8 cellular contexts compared by ENCODE assay signal in the genomic region with DNA sequence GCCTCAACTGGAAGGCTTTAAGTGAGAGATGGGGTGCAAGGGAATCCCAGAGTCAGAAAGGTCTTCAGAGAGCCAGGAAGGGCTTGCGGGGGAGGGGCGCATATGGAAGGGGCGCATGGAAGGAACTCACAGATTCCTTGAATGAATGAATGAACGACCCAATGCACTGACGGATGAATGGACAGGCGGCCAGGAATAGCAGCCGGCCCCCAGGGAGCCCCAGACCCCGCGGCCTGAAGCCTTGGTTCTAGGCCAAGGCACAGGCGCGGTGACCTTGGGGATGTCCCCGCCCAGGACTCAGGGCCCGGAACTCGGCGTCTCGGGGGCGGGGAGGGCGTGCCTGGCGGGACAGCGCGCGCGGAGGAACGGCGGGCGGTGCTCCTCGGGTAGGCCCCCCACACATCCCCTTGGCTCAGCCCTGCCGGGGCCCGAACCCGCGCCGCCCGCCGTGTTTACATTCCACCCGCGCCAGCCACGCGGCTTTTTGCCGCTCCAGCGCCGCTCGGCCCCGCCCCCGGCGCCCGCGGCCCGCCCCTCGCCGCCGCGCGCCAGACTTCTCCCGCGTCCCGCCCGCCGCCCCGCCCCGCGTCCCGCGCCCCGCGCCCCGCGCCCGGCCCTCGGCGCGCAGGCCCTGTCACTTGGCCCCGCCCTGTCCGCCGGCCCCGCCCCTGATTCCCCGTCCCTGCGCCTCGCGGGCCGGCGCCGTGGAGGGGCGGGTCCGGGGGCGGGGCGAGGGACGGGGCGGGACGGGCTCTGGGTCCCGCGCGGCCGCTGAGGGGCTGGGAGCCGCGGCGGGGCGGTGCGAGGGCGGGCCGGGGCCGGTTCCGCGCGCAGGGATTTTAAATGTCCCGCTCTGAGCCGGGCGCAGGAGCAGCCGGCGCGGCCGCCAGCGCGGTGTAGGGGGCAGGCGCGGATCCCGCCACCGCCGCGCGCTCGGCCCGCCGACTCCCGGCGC. TPM values are rescaled to one million over a fixed set of nuclear protein-coding genes. Genes with fewer than 3 reads are reported as not detected.
DNase-seq lines count a peak whose midpoint lies in the region; ATAC-seq and TF ChIP-seq lines count a peak whose summit lies in the region.

A gene (plus strand): TSS at position 867 of the 955 bp plus-strand sequence. CDS start 565 bp downstream, outside the sequence.

- H3K4me1 ChIP-seq in lower lobe of right lung, result peaks cover 6% of the 10 kb centered on the region

- H3K27me3 ChIP-seq in dorsolateral prefrontal cortex (no peaks in the 10 kb centered on the region), lower lobe of right lung (ENCODE audit: low read depth) (no peaks in the 10 kb centered on the region)

- DNase-seq in NCI-H82 (lab: John Stamatoyannopoulos, UW) (peak; percentile 91), dorsolateral prefrontal cortex (peak; percentile 77 to 93 (median 86)), lower lobe of right lung (peak; percentile 95)
- peak; percentile 96 for DNase-seq in activated CD4-positive, alpha-beta memory T cell treated with anti-CD3 and anti-CD28 coated beads for 36 hours
- DNase-seq in stimulated activated CD4-positive, alpha-beta T cell treated with anti-CD3 and anti-CD28 coated beads, Interleukin-4, amount 100 ng/mL, for 48 hours (ENCODE audit: low read depth in 2 of 2), result peak; percentile 96 to 97

- H3K9me3 Mint-ChIP-seq in activated CD4-positive, alpha-beta memory T cell treated with anti-CD3 and anti-CD28 coated beads for 36 hours, result no peaks in the 10 kb centered on the region

- H3K27me3 Mint-ChIP-seq in activated CD4-positive, alpha-beta memory T cell treated with anti-CD3 and anti-CD28 coated beads for 36 hours, result no peaks in the 10 kb centered on the region

- no peaks in the 10 kb centered on the region for H3K36me3 ChIP-seq in lower lobe of right lung

- H3K4me1 Mint-ChIP-seq in activated CD4-positive, alpha-beta memory T cell treated with anti-CD3 and anti-CD28 coated beads for 36 hours (ENCODE audit: low read depth), result peaks cover 17% of the 10 kb centered on the region

- peaks cover 14% of the 10 kb centered on the region for H3K36me3 Mint-ChIP-seq in activated CD4-positive, alpha-beta memory T cell treated with anti-CD3 and anti-CD28 coated beads for 36 hours

- CTCF ChIA-PET in activated CD4-positive, alpha-beta memory T cell treated with anti-CD3 and anti-CD28 coated beads for 36 hours (lab: Charles Lee), result no interaction called here

- H3K4me3 Mint-ChIP-seq in activated CD4-positive, alpha-beta memory T cell treated with anti-CD3 and anti-CD28 coated beads for 36 hours, result peak within 1 kb of the TSS; percentile 82

- H3K9me3 ChIP-seq in lower lobe of right lung, result no peaks in the 10 kb centered on the region

- intact Hi-C loops in activated CD4-positive, alpha-beta memory T cell treated with anti-CD3 and anti-CD28 coated beads for 36 hours (cut with micrococcal nuclease), result loop anchor here (1.0 to 2.0 kb wide), 3 partner anchors 20 to 34 kb away; no protein-coding TSS in a partner anchor
- intact Hi-C loops in dorsolateral prefrontal cortex (cut with DNase I), result loop anchor here (1.0 kb wide), 1 partner anchor 34 kb away; no protein-coding TSS in a partner anchor
- intact Hi-C loops in lower lobe of right lung (cut with DNase I), result no loop called here

- POLR2A ChIA-PET in activated CD4-positive, alpha-beta memory T cell treated with anti-CD3 and anti-CD28 coated beads for 36 hours (lab: Charles Lee), result no interaction called here

- no peak for TF ChIP-seq CTCF in C4-2B (conservative IDR thresholded peaks at IDR 0.05)
- no peak for TF ChIP-seq CTCF in dorsolateral prefrontal cortex (IDR thresholded peaks at IDR 0.05 in 54 of 56, conservative IDR thresholded peaks at IDR 0.05 in 2 of 56; ENCODE audit: low read depth in 1 of 56, partially characterized antibody in 56 of 56)
- no peak for TF ChIP-seq CTCF in lower lobe of right lung (IDR thresholded peaks at IDR 0.05)

- H3K27ac ChIP-seq in C4-2B (peak within 1 kb of the TSS; percentile 69), dorsolateral prefrontal cortex (peak within 1 kb of the TSS in 49 of 59 donors; percentile 5 to 85 (median 67)), lower lobe of right lung (peak within 1 kb of the TSS; percentile 58)

- peak; percentile 77 for ATAC-seq in GM19324 (IDR thresholded peaks at IDR 0.05; ENCODE audit: low FRiP score, unreplicated experiment)
- ATAC-seq in HG03457 (IDR thresholded peaks at IDR 0.05; ENCODE audit: unreplicated experiment), result peak; percentile 53
- peak; percentile 98 to 99 for ATAC-seq in lower lobe of right lung

- peak within 1 kb of the TSS; percentile 44 to 79 (median 68) for H3K4me3 ChIP-seq in dorsolateral prefrontal cortex
- peak within 1 kb of the TSS; percentile 67 for H3K4me3 ChIP-seq in lower lobe of right lung

- H3K27ac Mint-ChIP-seq in activated CD4-positive, alpha-beta memory T cell treated with anti-CD3 and anti-CD28 coated beads for 36 hours, result peak within 1 kb of the TSS; percentile 86

RNA-seq across cellular contexts. Expression of the gene that starts here (rescaled TPM):
- total RNA-seq in activated CD4-positive, alpha-beta memory T cell treated with anti-CD3 and anti-CD28 coated beads for 36 hours, result 10 to 100 TPM; 29.3 to 29.7 TPM
- 10 to 100 TPM in 1 of 120 experiments, 1 to 10 TPM in 119; 2.3 to 10.5 (median 5.5) TPM for total RNA-seq in dorsolateral prefrontal cortex
- 1.0 TPM for total RNA-seq in lower lobe of right lung

Comparison
In these comparisons a context has a peak if more than half of its experiments do, and no peak if none do; other contexts are left out.
1. Peak in every context shown above with its lines: DNase-seq, ATAC-seq, H3K4me3 ChIP-seq and H3K27ac ChIP-seq.